Comparison of ENCODE assay signal across 2 cellular contexts in the genomic region with DNA sequence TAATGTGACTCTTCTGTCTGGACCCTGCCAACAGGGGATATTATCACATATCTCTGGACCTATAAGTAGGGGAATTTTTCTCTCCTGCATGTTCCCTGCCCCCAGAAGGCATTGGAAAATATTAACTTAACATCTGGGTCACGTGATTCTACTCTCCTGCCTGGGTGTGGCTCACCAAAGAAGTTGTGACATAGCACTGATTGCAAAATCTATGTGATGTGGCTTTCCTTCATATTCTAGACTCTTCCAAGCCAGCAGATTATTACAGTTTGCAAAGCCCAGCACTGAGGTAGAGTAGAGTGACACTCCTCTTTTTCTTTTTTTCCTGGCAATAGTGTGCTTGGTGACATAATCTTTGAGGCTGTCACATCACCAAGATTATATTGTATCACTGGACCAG. TPM values are rescaled to one million over a fixed set of nuclear protein-coding genes. Genes with fewer than 3 reads are reported as not detected.
"Had no signal": no experiment of that assay in that cellular context is flagged by ENCODE, and none has a peak within 500 bp of the region (broad histone marks: within the 10 kb centered on the region; RNA-seq: fewer than 3 reads in every experiment).

No MANE protein-coding gene starts in this region.

RNA-seq across cellular contexts. Expression of gene BPY2B, which starts 3.4 kb away (rescaled TPM):
- total RNA-seq: G401, GM12878 had no signal
